In the genomic region with DNA sequence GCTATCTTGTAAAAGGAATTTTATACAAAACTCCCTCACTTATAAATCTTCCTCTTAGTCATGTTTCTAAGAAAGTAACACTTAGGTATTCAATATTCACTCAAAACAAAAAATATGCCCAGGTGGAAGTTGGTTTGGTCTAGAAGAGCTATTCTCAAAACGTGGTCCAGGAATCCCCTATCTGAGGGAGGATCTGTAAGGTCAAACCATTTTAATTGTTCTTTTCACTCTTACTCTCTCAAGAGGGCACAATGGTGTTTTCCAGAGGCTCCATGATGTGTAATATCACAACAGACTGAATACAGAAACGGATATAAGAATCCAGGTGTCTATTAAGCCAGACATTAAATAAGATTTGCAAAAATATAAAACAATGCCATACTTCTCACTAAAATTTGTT, we compare ENCODE assay signal across 25 cellular contexts. TPM values are rescaled to one million over a fixed set of nuclear protein-coding genes. Genes with fewer than 3 reads are reported as not detected.
DNase-seq lines count a peak whose midpoint lies in the region; ATAC-seq and TF ChIP-seq lines count a peak whose summit lies in the region.
"Had no signal": no experiment of that assay in that cellular context is flagged by ENCODE, and none has a peak within 500 bp of the region (broad histone marks: within the 10 kb centered on the region; RNA-seq: fewer than 3 reads in every experiment).

No MANE protein-coding gene starts in this region.

- H3K4me1 ChIP-seq in spleen: peaks cover 6 to 58% (median 14%) of the 10 kb centered on the region in 6 donors
- H3K4me1 ChIP-seq: foreskin keratinocyte, Peyer's patch, SJCRH30, thyroid gland had no signal

- H3K4me3 Mint-ChIP-seq in activated naive CD4-positive, alpha-beta T cell treated with anti-CD3 and anti-CD28 coated beads for 36 hours: no peak overlapping the region
- no peak overlapping the region for H3K4me3 Mint-ChIP-seq in activated CD4-positive, alpha-beta memory T cell treated with anti-CD3 and anti-CD28 coated beads, Interleukin-2, amount 10 ng/mL, durations not matched to agents 7 days and 5 days
- H3K4me3 Mint-ChIP-seq in osteocyte (ENCODE audit: unreplicated experiment): no peak overlapping the region
- H3K4me3 Mint-ChIP-seq: mesothelial cell of epicardium, nephron progenitor cell had no signal

- H3K27ac ChIP-seq in spleen: no peak overlapping the region
- H3K27ac ChIP-seq: adrenal gland, brain microvascular endothelial cell, C4-2B, foreskin keratinocyte, Peyer's patch, SJCRH30, thyroid gland had no signal

- peaks cover 12 to 92% (median 86%) of the 10 kb centered on the region in 6 donors for H3K36me3 ChIP-seq in spleen

- ATAC-seq in GM21717 (IDR thresholded peaks at IDR 0.05; ENCODE audit: unreplicated experiment): peak; percentile 59
- peak; percentile 78 for ATAC-seq in stimulated activated naive CD8-positive, alpha-beta T cell treated with anti-CD3 and anti-CD28 coated beads, Interleukin-15, Interleukin-2, amounts not matched to agents 100 U/mL and 50 U/mL, for 24 hours
- ATAC-seq in HG02678 (IDR thresholded peaks at IDR 0.05; ENCODE audit: unreplicated experiment): no peak
- ATAC-seq: foreskin keratinocyte, K562, left lobe of liver had no signal

- POLR2A ChIA-PET in activated CD4-positive, alpha-beta memory T cell treated with anti-CD3 and anti-CD28 coated beads, Interleukin-2, amount 10 ng/mL, durations not matched to agents 7 days and 5 days (lab: Charles Lee): interaction anchor here (1.0 to 4.5 kb wide), 6 partner anchors 10 to 39 kb away, joined by 4 to 37 read pairs (median 6); partner anchors contain the start of genes BOLA3, MOB1A and MTHFD2

- no peaks in the 10 kb centered on the region for H3K27me3 Mint-ChIP-seq in activated naive CD4-positive, alpha-beta T cell treated with anti-CD3 and anti-CD28 coated beads for 36 hours (ENCODE audit: low read depth)
- no peaks in the 10 kb centered on the region for H3K27me3 Mint-ChIP-seq in activated CD4-positive, alpha-beta memory T cell treated with anti-CD3 and anti-CD28 coated beads, Interleukin-2, amount 10 ng/mL, durations not matched to agents 7 days and 5 days
- no peaks in the 10 kb centered on the region for H3K27me3 Mint-ChIP-seq in osteocyte (ENCODE audit: unreplicated experiment)

- 43 to 68% (median 58%) methylated on average over 2 of the region's 2 CpGs for WGBS in spleen, 5 donors

- H3K9me3 Mint-ChIP-seq in activated naive CD4-positive, alpha-beta T cell treated with anti-CD3 and anti-CD28 coated beads for 36 hours: no peaks in the 10 kb centered on the region
- H3K9me3 Mint-ChIP-seq in activated CD4-positive, alpha-beta memory T cell treated with anti-CD3 and anti-CD28 coated beads, Interleukin-2, amount 10 ng/mL, durations not matched to agents 7 days and 5 days: peaks cover 2% of the 10 kb centered on the region
- H3K9me3 Mint-ChIP-seq in osteocyte (ENCODE audit: unreplicated experiment): no peaks in the 10 kb centered on the region

- intact Hi-C loops in activated naive CD4-positive, alpha-beta T cell treated with anti-CD3 and anti-CD28 coated beads for 36 hours (cut with micrococcal nuclease): loop anchor here (1.0 kb wide), 1 partner anchor 30 kb away; the partner anchor contains the start of gene MTHFD2
- intact Hi-C loops in spleen (cut with DNase I; ENCODE audit: low total_unique reads): no loop called here

- H3K27ac Mint-ChIP-seq in activated naive CD4-positive, alpha-beta T cell treated with anti-CD3 and anti-CD28 coated beads for 36 hours: peak overlapping the region; percentile 87
- H3K27ac Mint-ChIP-seq in activated CD4-positive, alpha-beta memory T cell treated with anti-CD3 and anti-CD28 coated beads, Interleukin-2, amount 10 ng/mL, durations not matched to agents 7 days and 5 days: peak overlapping the region; percentile 5
- H3K27ac Mint-ChIP-seq in osteocyte (ENCODE audit: unreplicated experiment): no peak overlapping the region
- H3K27ac Mint-ChIP-seq: mesothelial cell of epicardium, nephron progenitor cell had no signal

- H3K36me3 Mint-ChIP-seq in activated naive CD4-positive, alpha-beta T cell treated with anti-CD3 and anti-CD28 coated beads for 36 hours (ENCODE audit: low read depth): peaks cover 52% of the 10 kb centered on the region
- peaks cover 68% of the 10 kb centered on the region for H3K36me3 Mint-ChIP-seq in activated CD4-positive, alpha-beta memory T cell treated with anti-CD3 and anti-CD28 coated beads, Interleukin-2, amount 10 ng/mL, durations not matched to agents 7 days and 5 days (ENCODE audit: low read depth)
- peaks cover 38% of the 10 kb centered on the region for H3K36me3 Mint-ChIP-seq in osteocyte (ENCODE audit: unreplicated experiment)

- H3K4me1 Mint-ChIP-seq in activated naive CD4-positive, alpha-beta T cell treated with anti-CD3 and anti-CD28 coated beads for 36 hours (ENCODE audit: low read depth): peaks cover 26% of the 10 kb centered on the region
- peaks cover 19% of the 10 kb centered on the region for H3K4me1 Mint-ChIP-seq in activated CD4-positive, alpha-beta memory T cell treated with anti-CD3 and anti-CD28 coated beads, Interleukin-2, amount 10 ng/mL, durations not matched to agents 7 days and 5 days
- H3K4me1 Mint-ChIP-seq in osteocyte (ENCODE audit: unreplicated experiment): peaks cover 5% of the 10 kb centered on the region
- H3K4me1 Mint-ChIP-seq: nephron progenitor cell had no signal

- H3K27me3 ChIP-seq in spleen (replicated peaks in 1 of 7): no peaks in the 10 kb centered on the region
- H3K27me3 ChIP-seq: adrenal gland, brain microvascular endothelial cell, foreskin keratinocyte, Peyer's patch, SJCRH30, thyroid gland had no signal

- TF ChIP-seq CTCF in spleen (IDR thresholded peaks at IDR 0.05 in 8 of 11, conservative IDR thresholded peaks at IDR 0.05 in 3 of 11) (no peak), osteocyte (IDR thresholded peaks at IDR 0.05) (no peak)

- peak; percentile 27 for DNase-seq in activated naive CD4-positive, alpha-beta T cell treated with anti-CD3 and anti-CD28 coated beads for 36 hours
- DNase-seq in activated naive CD4-positive, alpha-beta T cell treated with anti-CD3 and anti-CD28 coated beads, Interleukin-2, amount 50 U/mL, for 16 hours: no peak
- no peak for DNase-seq in activated CD4-positive, alpha-beta memory T cell treated with anti-CD3 and anti-CD28 coated beads, Interleukin-2, amount 10 ng/mL, durations not matched to agents 7 days and 5 days
- no peak for DNase-seq in stimulated activated naive CD8-positive, alpha-beta T cell treated with anti-CD3 and anti-CD28 coated beads, Interleukin-15, Interleukin-2, amounts not matched to agents 100 U/mL and 50 U/mL, for 24 hours
- no peak for DNase-seq in spleen
- no peak for DNase-seq in osteocyte (ENCODE audit: extremely low spot score, unreplicated experiment)
- DNase-seq: adrenal gland; brain microvascular endothelial cell; effector CD4-positive, alpha-beta T cell; erythroblast; foreskin keratinocyte; GOT3; MM.1S; NCI-H146; NCI-H510A treated with DMSO at 0.1 percent for 48 hours; nephron progenitor cell; Peyer's patch; SJCRH30; thyroid gland had no signal

- H3K9me3 ChIP-seq in spleen: peaks cover 0 to 11% (median 8%) of the 10 kb centered on the region in 8 donors
- H3K9me3 ChIP-seq: Peyer's patch, SJCRH30, thyroid gland had no signal

- CTCF ChIA-PET in activated naive CD4-positive, alpha-beta T cell treated with anti-CD3 and anti-CD28 coated beads for 36 hours (lab: Charles Lee): interaction anchor here (0.7 to 2.7 kb wide), 4 partner anchors 10 to 21 kb away, joined by 3 to 10 read pairs (median 7); partner anchors contain the start of genes BOLA3 and MOB1A
- CTCF ChIA-PET in activated CD4-positive, alpha-beta memory T cell treated with anti-CD3 and anti-CD28 coated beads, Interleukin-2, amount 10 ng/mL, durations not matched to agents 7 days and 5 days (lab: Charles Lee): interaction anchor here (1.1 to 3.5 kb wide), 3 partner anchors 10 to 21 kb away, joined by 3 to 15 read pairs (median 6); partner anchors contain the start of genes BOLA3 and MOB1A

- no peak overlapping the region for H3K4me3 ChIP-seq in spleen
- H3K4me3 ChIP-seq: adrenal gland, K562, Peyer's patch, SJCRH30, thyroid gland had no signal

- no peak for TF ChIP-seq POLR2A in spleen (IDR thresholded peaks at IDR 0.05)

RNA-seq across cellular contexts. Expression of gene MOB1A, which starts 9.9 kb away (rescaled TPM):
- total RNA-seq in activated naive CD4-positive, alpha-beta T cell treated with anti-CD3 and anti-CD28 coated beads for 36 hours: 100 to 1,000 TPM; 129 to 131 TPM
- 100 to 1,000 TPM; 188 to 193 TPM for total RNA-seq in activated CD4-positive, alpha-beta memory T cell treated with anti-CD3 and anti-CD28 coated beads, Interleukin-2, amount 10 ng/mL, durations not matched to agents 7 days and 5 days
- total RNA-seq in spleen (100 to 1,000 TPM; 144 to 198 (median 177) TPM), osteocyte (96.1 and 96.3 TPM in 2 replicates)
- polyA plus RNA-seq in spleen: 10 to 100 TPM; 55.0 to 87.1 (median 62.8) TPM

RNA-seq across cellular contexts. Expression of gene BOLA3, which starts 21.0 kb away (rescaled TPM):
- 100 to 1,000 TPM; 103 to 112 TPM for total RNA-seq in activated naive CD4-positive, alpha-beta T cell treated with anti-CD3 and anti-CD28 coated beads for 36 hours
- total RNA-seq in activated CD4-positive, alpha-beta memory T cell treated with anti-CD3 and anti-CD28 coated beads, Interleukin-2, amount 10 ng/mL, durations not matched to agents 7 days and 5 days: 10 to 100 TPM; 46.5 to 55.4 TPM
- total RNA-seq in spleen (10 to 100 TPM; 12.6 to 39.8 (median 18.8) TPM), osteocyte (22.4 and 23.1 TPM in 2 replicates)
- 10 to 100 TPM; 33.6 to 41.4 (median 39.3) TPM for polyA plus RNA-seq in spleen

RNA-seq across cellular contexts. Expression of gene MTHFD2, which starts 29.7 kb away (rescaled TPM):
- 100 to 1,000 TPM; 683 to 692 TPM for total RNA-seq in activated naive CD4-positive, alpha-beta T cell treated with anti-CD3 and anti-CD28 coated beads for 36 hours
- 100 to 1,000 TPM; 264 to 277 TPM for total RNA-seq in activated CD4-positive, alpha-beta memory T cell treated with anti-CD3 and anti-CD28 coated beads, Interleukin-2, amount 10 ng/mL, durations not matched to agents 7 days and 5 days
- total RNA-seq in spleen (10 to 100 TPM; 32.5 to 71.1 (median 45.1) TPM), osteocyte (223 and 242 TPM in 2 replicates)
- 10 to 100 TPM; 17.8 to 35.8 (median 26.8) TPM for polyA plus RNA-seq in spleen
